In genomic region chr20:63534831-63535651, GRCh38 we compare ENCODE assay signal across 9 cellular contexts. TPM values are rescaled to one million over a fixed set of nuclear protein-coding genes. Genes with fewer than 3 reads are reported as not detected.
A peak's percentile ranks its signal among the peaks of the same experiment; 100 is the strongest.
DNase-seq lines count a peak whose midpoint lies in the region; ATAC-seq and TF ChIP-seq lines count a peak whose summit lies in the region.
"Had no signal": no experiment of that assay in that cellular context is flagged by ENCODE, and none has a peak within 500 bp of the region (broad histone marks: within the 10 kb centered on the region; RNA-seq: fewer than 3 reads in every experiment).

No MANE protein-coding gene starts in this region.

- H3K4me1 Mint-ChIP-seq in activated naive CD4-positive, alpha-beta T cell treated with anti-CD3 and anti-CD28 coated beads for 36 hours (ENCODE audit: low read depth) = peaks cover 11% of the 10 kb centered on the region

- peaks cover 17 to 56% (median 43%) of the 10 kb centered on the region in 6 donors for H3K4me1 ChIP-seq in spleen

- H3K27ac ChIP-seq in epithelial cell of prostate (peak overlapping the region; percentile 76), spleen (peak overlapping the region in 1 of 8 donors; percentile 18)

- no peaks in the 10 kb centered on the region for H3K27me3 Mint-ChIP-seq in activated naive CD4-positive, alpha-beta T cell treated with anti-CD3 and anti-CD28 coated beads for 36 hours (ENCODE audit: low read depth)
- H3K27me3 Mint-ChIP-seq: activated naive CD8-positive, alpha-beta T cell; stimulated activated naive CD8-positive, alpha-beta T cell treated with anti-CD3 and anti-CD28 coated beads, Interleukin-15, Interleukin-2, amounts not matched to agents 100 ng/mL and 50 ng/mL, for 24 hours had no signal

- intact Hi-C loops in activated naive CD4-positive, alpha-beta T cell treated with anti-CD3 and anti-CD28 coated beads for 36 hours (cut with micrococcal nuclease) = loop anchor here (5.0 to 10.0 kb wide), 3 partner anchors 90 to 247 kb away; partner anchors contain the start of gene GMEB2
- intact Hi-C loops in spleen (cut with DNase I; ENCODE audit: low total_unique reads) = loop anchor here (5.0 to 10.0 kb wide), 2 partner anchors 120 to 437 kb away; partner anchors contain the start of genes RTEL1 and STMN3

- TF ChIP-seq CTCF in spleen (IDR thresholded peaks at IDR 0.05 in 8 of 11, conservative IDR thresholded peaks at IDR 0.05 in 3 of 11) = no peak

- no peaks in the 10 kb centered on the region for H3K36me3 ChIP-seq in spleen

- H3K27me3 ChIP-seq in spleen (replicated peaks in 1 of 7) = peaks cover 0 to 24% (median 0%) of the 10 kb centered on the region in 7 donors

- DNase-seq in activated naive CD4-positive, alpha-beta T cell treated with anti-CD3 and anti-CD28 coated beads for 36 hours = peak; percentile 3
- no peak for DNase-seq in activated naive CD4-positive, alpha-beta T cell treated with anti-CD3 and anti-CD28 coated beads, Interleukin-2, amount 50 U/mL, for 16 hours
- no peak for DNase-seq in epithelial cell of prostate (ENCODE audit: low read depth, low spot score)
- DNase-seq in spleen = peak; percentile 84
- DNase-seq in D341Med (ENCODE audit: low spot score) = no peak
- DNase-seq: AML-193 had no signal

- no peak for TF ChIP-seq POLR2A in spleen (IDR thresholded peaks at IDR 0.05)

- CTCF ChIA-PET in activated naive CD4-positive, alpha-beta T cell treated with anti-CD3 and anti-CD28 coated beads for 36 hours (lab: Charles Lee) = interaction anchor here (0.7 kb wide), 1 partner anchor 38 kb away, joined by 3 read pairs; no protein-coding TSS in a partner anchor

- H3K4me3 Mint-ChIP-seq in activated naive CD4-positive, alpha-beta T cell treated with anti-CD3 and anti-CD28 coated beads for 36 hours = no peak overlapping the region
- H3K4me3 Mint-ChIP-seq: activated naive CD8-positive, alpha-beta T cell; stimulated activated naive CD8-positive, alpha-beta T cell treated with anti-CD3 and anti-CD28 coated beads, Interleukin-15, Interleukin-2, amounts not matched to agents 100 ng/mL and 50 ng/mL, for 24 hours had no signal

- no peak overlapping the region for H3K27ac Mint-ChIP-seq in activated naive CD4-positive, alpha-beta T cell treated with anti-CD3 and anti-CD28 coated beads for 36 hours
- H3K27ac Mint-ChIP-seq: activated naive CD8-positive, alpha-beta T cell; stimulated activated naive CD8-positive, alpha-beta T cell treated with anti-CD3 and anti-CD28 coated beads, Interleukin-15, Interleukin-2, amounts not matched to agents 100 ng/mL and 50 ng/mL, for 24 hours had no signal

- no peaks in the 10 kb centered on the region for H3K36me3 Mint-ChIP-seq in activated naive CD4-positive, alpha-beta T cell treated with anti-CD3 and anti-CD28 coated beads for 36 hours (ENCODE audit: low read depth)
- H3K36me3 Mint-ChIP-seq: activated naive CD8-positive, alpha-beta T cell had no signal

- 69 to 78% (median 69%) methylated on average over 43 to 49 of the region's 49 CpGs for whole genome bisulfite sequencing in spleen, 5 donors

- H3K9me3 Mint-ChIP-seq in activated naive CD4-positive, alpha-beta T cell treated with anti-CD3 and anti-CD28 coated beads for 36 hours = no peaks in the 10 kb centered on the region
- H3K9me3 Mint-ChIP-seq: stimulated activated naive CD8-positive, alpha-beta T cell treated with anti-CD3 and anti-CD28 coated beads, Interleukin-15, Interleukin-2, amounts not matched to agents 100 ng/mL and 50 ng/mL, for 24 hours had no signal

- H3K4me3 ChIP-seq in spleen = no peak overlapping the region

- H3K9me3 ChIP-seq in spleen = no peaks in the 10 kb centered on the region

- no peak for ATAC-seq in HG03457 (IDR thresholded peaks at IDR 0.05; ENCODE audit: unreplicated experiment)

RNA-seq across cellular contexts. Expression of gene PTK6, which starts 2.1 kb away (rescaled TPM):
- total RNA-seq in activated naive CD4-positive, alpha-beta T cell treated with anti-CD3 and anti-CD28 coated beads for 36 hours = under 1 TPM; 0.35 to 0.38 TPM
- total RNA-seq in spleen = 1 to 10 TPM in 1 of 7 donors, under 1 TPM in 6; 0.20 to 1.0 (median 0.77) TPM
- polyA plus RNA-seq in spleen = under 1 TPM; 0.55 to 0.72 (median 0.64) TPM

RNA-seq across cellular contexts. Expression of gene SRMS, which starts 12.5 kb away (rescaled TPM):
- not detected for total RNA-seq in activated naive CD4-positive, alpha-beta T cell treated with anti-CD3 and anti-CD28 coated beads for 36 hours
- total RNA-seq in spleen = 1 to 10 TPM in 4 of 7 donors, under 1 TPM in 1, not detected in 2; 0.46 to 1.5 (median 1.2) TPM
- polyA plus RNA-seq in spleen = under 1 TPM; 0.07 to 0.19 (median 0.12) TPM

RNA-seq across cellular contexts. Expression of gene PPDPF, which starts 14.5 kb away (rescaled TPM):
- 100 to 1,000 TPM; 189 to 194 TPM for total RNA-seq in activated naive CD4-positive, alpha-beta T cell treated with anti-CD3 and anti-CD28 coated beads for 36 hours
- 100 to 1,000 TPM in 4 of 7 donors, 10 to 100 TPM in 3; 68.8 to 167 (median 105) TPM for total RNA-seq in spleen
- polyA plus RNA-seq in spleen = 100 to 1,000 TPM; 123 to 275 (median 186) TPM

RNA-seq across cellular contexts. Expression of gene FNDC11, which starts 18.9 kb away (rescaled TPM):
- under 1 TPM in 1 of 2 experiments, not detected in 1; 0.10 TPM for total RNA-seq in activated naive CD4-positive, alpha-beta T cell treated with anti-CD3 and anti-CD28 coated beads for 36 hours
- 1 to 10 TPM in 4 of 7 donors, under 1 TPM in 3; 0.33 to 2.0 (median 1.0) TPM for total RNA-seq in spleen
- 1 to 10 TPM in 1 of 3 donors, under 1 TPM in 2; 0.91 to 1.8 (median 0.98) TPM for polyA plus RNA-seq in spleen

RNA-seq across cellular contexts. Expression of gene EEF1A2, which starts 36.2 kb away (rescaled TPM):
- under 1 TPM in 1 of 2 experiments, not detected in 1; 0.12 TPM for total RNA-seq in activated naive CD4-positive, alpha-beta T cell treated with anti-CD3 and anti-CD28 coated beads for 36 hours
- total RNA-seq in spleen = 1 to 10 TPM in 3 of 7 donors, under 1 TPM in 4; 0.39 to 1.4 (median 0.54) TPM
- polyA plus RNA-seq in spleen = under 1 TPM; 0.48 to 0.57 (median 0.53) TPM

Comparison
In these comparisons a context has a peak if more than half of its experiments do, and no peak if none do; other contexts are left out.
1. DNase-seq: peak in activated naive CD4-positive, alpha-beta T cell treated with anti-CD3 and anti-CD28 coated beads for 36 hours (single experiment) and spleen (single experiment); none in activated naive CD4-positive, alpha-beta T cell treated with anti-CD3 and anti-CD28 coated beads, Interleukin-2, amount 50 U/mL, for 16 hours (single experiment), epithelial cell of prostate (single experiment) and D341Med (single experiment).